Comparison of ENCODE assay signal across 9 cellular contexts in genomic region chr15:31489801-31490646, GRCh38.
A peak's percentile ranks its signal among the peaks of the same experiment; 100 is the strongest.
DNase-seq lines count a peak whose midpoint lies in the region; ATAC-seq and TF ChIP-seq lines count a peak whose summit lies in the region.
"Had no signal": no experiment of that assay in that cellular context is flagged by ENCODE, and none has a peak within 500 bp of the region (broad histone marks: within the 10 kb centered on the region; RNA-seq: fewer than 3 reads in every experiment).

No MANE protein-coding gene starts in this region.

- H3K27me3 Mint-ChIP-seq in type B pancreatic cell: peaks cover 14% of the 10 kb centered on the region
- H3K27me3 Mint-ChIP-seq: activated naive CD8-positive, alpha-beta T cell had no signal

- H3K36me3 ChIP-seq in left lung: no peaks in the 10 kb centered on the region

- H3K4me1 ChIP-seq in left lung: peaks cover 8 to 26% of the 10 kb centered on the region in 2 donors

- TF ChIP-seq CTCF in choroid plexus epithelial cell (conservative IDR thresholded peaks at IDR 0.05; ENCODE audit: low read depth, low read length) (peak; percentile 95), left lung (IDR thresholded peaks at IDR 0.05) (peak; percentile 86 to 94), type B pancreatic cell (conservative IDR thresholded peaks at IDR 0.05) (peak; percentile 91)

- H3K27me3 ChIP-seq in left lung: peaks cover 0 to 14% of the 10 kb centered on the region in 2 donors

- H3K27ac Mint-ChIP-seq in type B pancreatic cell: no peak overlapping the region
- H3K27ac Mint-ChIP-seq: activated naive CD8-positive, alpha-beta T cell had no signal

- intact Hi-C loops in left lung (cut with DNase I): loop anchor here in 1 of 2 donors (5.0 kb wide), 1 partner anchor 283 kb away; no protein-coding TSS in a partner anchor

- peaks cover 0 to 12% of the 10 kb centered on the region in 2 donors for H3K9me3 ChIP-seq in left lung

- H3K4me3 ChIP-seq in choroid plexus epithelial cell (ENCODE audit: low read depth, low read length): no peak overlapping the region
- H3K4me3 ChIP-seq in left lung: no peak overlapping the region

- H3K36me3 Mint-ChIP-seq in type B pancreatic cell: no peaks in the 10 kb centered on the region

- no peak overlapping the region for H3K4me3 Mint-ChIP-seq in type B pancreatic cell
- H3K4me3 Mint-ChIP-seq: activated naive CD8-positive, alpha-beta T cell had no signal

- H3K4me1 Mint-ChIP-seq in type B pancreatic cell (ENCODE audit: unreplicated experiment): no peaks in the 10 kb centered on the region

- ATAC-seq in left lung (peak; percentile 77), GM21367 (IDR thresholded peaks at IDR 0.05; ENCODE audit: unreplicated experiment) (no peak)

- peaks cover 9% of the 10 kb centered on the region for H3K9me3 Mint-ChIP-seq in type B pancreatic cell

- H3K27ac ChIP-seq in left lung: no peak overlapping the region

- DNase-seq in NCI-H146 (lab: John Stamatoyannopoulos, UW) (peak; percentile 54), NCI-H146 treated with DMSO at 0.1 percent for 48 hours (lab: John Stamatoyannopoulos, UW; ENCODE audit: unreplicated experiment) (no peak), HPDE6-E6E7 (ENCODE audit: extremely low spot score) (peak; percentile 67), SKM-1 (lab: John Stamatoyannopoulos, UW; ENCODE audit: unreplicated experiment) (peak; percentile 37), choroid plexus epithelial cell (ENCODE audit: low read depth) (peak; percentile 74), left lung (no peak), type B pancreatic cell (ENCODE audit: extremely low spot score, unreplicated experiment) (peak; percentile 67)

Comparison
In these comparisons a context has a peak if more than half of its experiments do, and no peak if none do; other contexts are left out.
1. DNase-seq: peak in NCI-H146 (single experiment), HPDE6-E6E7 (single experiment), SKM-1 (single experiment), choroid plexus epithelial cell (single experiment) and type B pancreatic cell (single experiment); none in NCI-H146 treated with DMSO at 0.1 percent for 48 hours (single experiment) and left lung (0 of 2).
2. Peak in every context shown above with its lines, with median percentiles within 50 percentile points of each other: CTCF ChIP-seq.